Comparison of ENCODE assay signal across 8 cellular contexts in genomic region chr19:11377237-11377636, GRCh38. TPM values are rescaled to one million over a fixed set of nuclear protein-coding genes. Genes with fewer than 3 reads are reported as not detected.
DNase-seq lines count a peak whose midpoint lies in the region; ATAC-seq and TF ChIP-seq lines count a peak whose summit lies in the region.

No MANE protein-coding gene starts in this region.

- H3K4me3 Mint-ChIP-seq in endothelial cell (ENCODE audit: unreplicated experiment) = no peak overlapping the region

- peak overlapping the region; percentile 77 for H2AFZ ChIP-seq in OCI-LY7 (ENCODE audit: low read length)

- POLR2A ChIA-PET in OCI-LY7 (lab: Charles Lee) = interaction anchor here (0.7 to 1.7 kb wide), 4 partner anchors 37 to 458 kb away, joined by 4 to 7 read pairs (median 4); partner anchors contain the start of gene RAB3D

- peak overlapping the region; percentile 87 for H3K4me3 ChIP-seq in OCI-LY7 (ENCODE audit: low read depth, low read length, poor library complexity, severe bottlenecking)
- no peak overlapping the region for H3K4me3 ChIP-seq in cardiac fibroblast (replicated peaks in 1 of 2; ENCODE audit: low read depth in 2 of 2, low read length in 2 of 2)

- no peak for ATAC-seq in omental fat pad (ENCODE audit: low FRiP score)
- ATAC-seq in HG03039 (IDR thresholded peaks at IDR 0.05; ENCODE audit: unreplicated experiment) = no peak

- H3K36me3 ChIP-seq in OCI-LY7 (ENCODE audit: insufficient read depth, low read length) = peaks cover 18% of the 10 kb centered on the region; the same call in 1 of the 2 replicates

- peaks cover 57% of the 10 kb centered on the region for H3K4me1 ChIP-seq in OCI-LY7 (ENCODE audit: insufficient read depth, low read length, poor library complexity, severe bottlenecking)

- CTCF ChIA-PET in OCI-LY7 (lab: Charles Lee; ENCODE audit: unreplicated experiment) = interaction anchor here (2.6 kb wide), 1 partner anchor 105 kb away, joined by 11 read pairs; no protein-coding TSS in a partner anchor

- intact Hi-C loops in OCI-LY7 (cut with micrococcal nuclease; ENCODE audit: unreplicated experiment) = no loop called here

- H3K36me3 Mint-ChIP-seq in endothelial cell (ENCODE audit: low read depth, unreplicated experiment) = peaks cover 10% of the 10 kb centered on the region

- peaks cover 15% of the 10 kb centered on the region for H3K27me3 Mint-ChIP-seq in endothelial cell (ENCODE audit: unreplicated experiment)

- peaks cover 26% of the 10 kb centered on the region for H3K4me1 Mint-ChIP-seq in endothelial cell (ENCODE audit: unreplicated experiment)

- H3K4me2 ChIP-seq in OCI-LY7 (ENCODE audit: low read length) = peak overlapping the region; percentile 73

- no peaks in the 10 kb centered on the region for H3K9me3 ChIP-seq in OCI-LY7 (ENCODE audit: low read length)

- H3K27ac ChIP-seq in OCI-LY7 (ENCODE audit: low read depth, low read length, poor library complexity, severe bottlenecking) = peak overlapping the region; percentile 80

- no TSS peak for BruUV-seq in OCI-LY7 (replicated peaks; lab: Mats Ljungman, UMichigan)

- H3K9me3 Mint-ChIP-seq in endothelial cell (ENCODE audit: unreplicated experiment) = no peaks in the 10 kb centered on the region

- DNase-seq in DMS53 (lab: John Stamatoyannopoulos, UW) = peak; percentile 55
- DNase-seq in DMS53 treated with DMSO at 0.1 percent for 48 hours (lab: John Stamatoyannopoulos, UW; ENCODE audit: unreplicated experiment) = no peak
- DNase-seq in OCI-LY7 (ENCODE audit: low spot score) = peak; percentile 79
- peak; percentile 81 to 88 for DNase-seq in cardiac fibroblast (ENCODE audit: low read depth in 2 of 2)
- DNase-seq in omental fat pad (ENCODE audit: low spot score) = peak; percentile 52
- DNase-seq in cerebellum (ENCODE audit: low spot score) = no peak
- DNase-seq in endothelial cell (ENCODE audit: low spot score) = no peak

- H3K27ac Mint-ChIP-seq in endothelial cell (ENCODE audit: unreplicated experiment) = no peak overlapping the region

- no peaks in the 10 kb centered on the region for H4K20me1 ChIP-seq in OCI-LY7 (ENCODE audit: insufficient read depth, low read length)

- no peaks in the 10 kb centered on the region for H3K9me2 ChIP-seq in OCI-LY7 (ENCODE audit: insufficient read depth, low read length)

- peaks cover 26% of the 10 kb centered on the region for H3K79me2 ChIP-seq in OCI-LY7 (ENCODE audit: insufficient read depth, low read depth, low read length)

- TF ChIP-seq CTCF in OCI-LY7 (conservative IDR thresholded peaks at IDR 0.05; ENCODE audit: low read length) (no peak), cardiac fibroblast (IDR thresholded peaks at IDR 0.05; ENCODE audit: low read depth, low read length) (no peak), omental fat pad (IDR thresholded peaks at IDR 0.05) (no peak), endothelial cell (IDR thresholded peaks at IDR 0.05; ENCODE audit: unreplicated experiment) (no peak)

RNA-seq across cellular contexts. Expression of gene SWSAP1, which starts 2.8 kb away (rescaled TPM):
- total RNA-seq in OCI-LY7 (2014; rRNA removed; shearing (Covaris generic)) = 5.6 and 6.6 TPM in 2 replicates
- total RNA-seq in OCI-LY7 (2022) = 5.6 and 6.8 TPM in 2 replicates
- 1 to 10 TPM in 3 of 4 donors, under 1 TPM in 1; 0.48 to 3.8 (median 1.6) TPM for total RNA-seq in omental fat pad
- total RNA-seq in cerebellum = 0.64 TPM
- total RNA-seq in endothelial cell (ENCODE audit: unreplicated experiment) = 3.3 TPM

RNA-seq across cellular contexts. Expression of gene EPOR, which starts 6.9 kb away (rescaled TPM):
- 9.9 and 19.6 TPM in 2 replicates for total RNA-seq in OCI-LY7 (2014; rRNA removed; shearing (Covaris generic))
- total RNA-seq in OCI-LY7 (2022) (11.3 and 15.7 TPM in 2 replicates), omental fat pad (10 to 100 TPM in 1 of 4 donors, 1 to 10 TPM in 3; 3.8 to 13.7 (median 6.3) TPM), cerebellum (3.3 TPM), endothelial cell (ENCODE audit: unreplicated experiment) (18.4 TPM)

RNA-seq across cellular contexts. Expression of gene PLPPR2, which starts 22.0 kb away (rescaled TPM):
- 0.54 and 0.88 TPM in 2 replicates for total RNA-seq in OCI-LY7 (2014; rRNA removed; shearing (Covaris generic))
- total RNA-seq in OCI-LY7 (2022) (2.7 and 3.6 TPM in 2 replicates), omental fat pad (10 to 100 TPM in 3 of 4 donors, 1 to 10 TPM in 1; 10.0 to 30.6 (median 13.9) TPM), cerebellum (23.7 TPM), endothelial cell (ENCODE audit: unreplicated experiment) (13.7 TPM)

RNA-seq across cellular contexts. Expression of gene CCDC159, which starts 30.9 kb away (rescaled TPM):
- 13.3 and 14.1 TPM in 2 replicates for total RNA-seq in OCI-LY7 (2014; rRNA removed; shearing (Covaris generic))
- total RNA-seq in OCI-LY7 (2022) (18.9 and 26.1 TPM in 2 replicates), omental fat pad (10 to 100 TPM; 12.0 to 22.4 (median 16.6) TPM), cerebellum (7.5 TPM), endothelial cell (ENCODE audit: unreplicated experiment) (22.3 TPM)

RNA-seq across cellular contexts. Expression of gene TMEM205, which starts 31.2 kb away (rescaled TPM):
- 58.4 and 58.9 TPM in 2 replicates for total RNA-seq in OCI-LY7 (2014; rRNA removed; shearing (Covaris generic))
- total RNA-seq in OCI-LY7 (2022) (32.0 and 39.9 TPM in 2 replicates), omental fat pad (100 to 1,000 TPM; 144 to 252 (median 185) TPM), cerebellum (20.5 TPM), endothelial cell (ENCODE audit: unreplicated experiment) (68.9 TPM)

Comparison
In these comparisons a context has a peak if more than half of its experiments do, and no peak if none do; other contexts are left out.
1. DNase-seq: peak in DMS53 (single experiment), OCI-LY7 (single experiment), cardiac fibroblast (2 of 2) and omental fat pad (single experiment); none in DMS53 treated with DMSO at 0.1 percent for 48 hours (single experiment), cerebellum (single experiment) and endothelial cell (single experiment).